20 cellular contexts compared by ENCODE assay signal in genomic region chr7:150345012-150345411, GRCh38.
DNase-seq lines count a peak whose midpoint lies in the region; ATAC-seq, FAIRE-seq and TF ChIP-seq lines count a peak whose summit lies in the region.
"Had no signal": no experiment of that assay in that cellular context is flagged by ENCODE, and none has a peak within 500 bp of the region (broad histone marks: within the 10 kb centered on the region; RNA-seq: fewer than 3 reads in every experiment).

No MANE protein-coding gene starts in this region.

- no peak for TF ChIP-seq CTCF in AG10803 (conservative IDR thresholded peaks at IDR 0.05; ENCODE audit: low read length)

- H3K4me3 ChIP-seq in AG10803 (ENCODE audit: low read length) = no peak overlapping the region
- H3K4me3 ChIP-seq: A549; BLaER1 treated with 17β-estradiol and CSF1 and Interleukin-3, amounts not matched to agents 10 nM and 100 nM; GM12878 had no signal

- FAIRE-seq in endometrium (lab: Jason Lieb, UNC) = peak; percentile 48
- FAIRE-seq: A549, D721Med, GM12878, GM12892, GM18507 had no signal

- peak; percentile 95 for DNase-seq in AG10803 (ENCODE audit: low read depth)
- peak; percentile 63 for DNase-seq in GM04503 (ENCODE audit: low read depth)
- no peak for DNase-seq in NCI-H774 (lab: John Stamatoyannopoulos, UW)
- no peak for DNase-seq in NCI-H748 (lab: John Stamatoyannopoulos, UW; ENCODE audit: unreplicated experiment)
- DNase-seq: BE2C; Caco-2; Calu3; CD4-positive, alpha-beta T cell; CD8-positive, alpha-beta T cell; DND-41; EL; GDM1 had no signal

- no peak for ATAC-seq in activated CD4-positive, CD25-positive, alpha-beta regulatory T cell treated with anti-CD3 and anti-CD28 coated beads, Interleukin-2, amount 50 U/mL, for 24 hours
- ATAC-seq: A549; CD8-positive, alpha-beta T cell; GM12878 had no signal

Comparison
In these comparisons a context has a peak if more than half of its experiments do, and no peak if none do; other contexts are left out.
1. DNase-seq: peak in AG10803 (single experiment) and GM04503 (single experiment); none in NCI-H774 (single experiment) and NCI-H748 (single experiment).